In the genomic region with DNA sequence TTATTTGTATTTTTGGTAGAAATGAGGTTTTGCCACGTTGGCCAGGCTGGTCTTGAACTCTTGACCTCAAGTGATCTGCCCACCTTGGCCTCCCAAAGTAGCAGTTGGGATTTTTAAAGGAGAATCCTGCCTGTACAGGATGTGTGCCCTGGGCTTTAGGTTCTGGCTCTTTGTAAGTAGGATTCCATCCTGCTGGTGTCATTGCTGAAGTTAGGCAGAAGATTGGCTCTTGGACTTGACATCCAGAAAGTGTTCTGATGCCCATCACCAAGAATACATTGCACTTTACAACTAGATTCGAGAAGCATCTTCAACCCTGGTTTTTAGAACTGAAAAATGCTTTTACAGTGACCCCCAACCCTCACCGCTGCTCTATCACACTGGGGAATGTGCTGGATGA, we compare ENCODE assay signal across 26 cellular contexts. TPM values are rescaled to one million over a fixed set of nuclear protein-coding genes. Genes with fewer than 3 reads are reported as not detected.
"Had no signal": no experiment of that assay in that cellular context is flagged by ENCODE, and none has a peak within 500 bp of the region (broad histone marks: within the 10 kb centered on the region; RNA-seq: fewer than 3 reads in every experiment).

No MANE protein-coding gene starts in this region.

- H3K9me3 ChIP-seq: gastrocnemius medialis, ovary, psoas muscle, sigmoid colon, testis, upper lobe of right lung, uterus had no signal

- DNase-seq: dermis blood vessel endothelial cell; effector memory CD4-positive, alpha-beta T cell; gastrocnemius medialis; head of caudate nucleus; kidney; natural killer cell; occipital lobe; ovary; posterior cingulate gyrus; psoas muscle; right cardiac atrium; sigmoid colon; stimulated activated CD4-positive, alpha-beta T cell treated with anti-CD3 and anti-CD28 coated beads, Interleukin-2, amount 100 ng/mL, for 24 hours; stimulated activated CD4-positive, alpha-beta T cell treated with anti-CD3 and anti-CD28 coated beads, Interleukin-4, amount 100 ng/mL, for 24 hours; stimulated activated naive CD8-positive, alpha-beta T cell treated with anti-CD3 and anti-CD28 coated beads, Interleukin-15, Interleukin-2, amounts not matched to agents 100 U/mL and 50 U/mL, for 24 hours; substantia nigra; testis; upper lobe of right lung; uterus had no signal

- H3K4me3 ChIP-seq: coronary artery, esophagus muscularis mucosa, gastrocnemius medialis, lung, ovary, psoas muscle, sigmoid colon, testis, tibial nerve, upper lobe of right lung, uterus had no signal

- H3K27me3 ChIP-seq: ovary, testis, uterus had no signal

- H3K27ac Mint-ChIP-seq: memory B cell; natural killer cell; stimulated activated memory B cell treated with anti-CD40 and anti-IgM and Interleukin-4, amounts not matched to agents 10 μg/mL and 1 μg/mL and 100 μg/mL, for 72 hours had no signal

- H3K36me3 ChIP-seq: esophagus muscularis mucosa, gastrocnemius medialis, ovary, sigmoid colon, tibial nerve, upper lobe of right lung, uterus had no signal

- H3K27ac ChIP-seq: coronary artery, esophagus muscularis mucosa, gastrocnemius medialis, ovary, psoas muscle, sigmoid colon, testis, tibial nerve, upper lobe of right lung, uterus had no signal

- H3K4me3 Mint-ChIP-seq: memory B cell; natural killer cell; stimulated activated memory B cell treated with anti-CD40 and anti-IgM and Interleukin-4, amounts not matched to agents 10 μg/mL and 1 μg/mL and 100 μg/mL, for 72 hours had no signal

- H3K4me1 ChIP-seq: testis, uterus had no signal

- ATAC-seq: gastrocnemius medialis; left lobe of liver; natural killer cell; psoas muscle; right cardiac atrium; stimulated activated memory B cell treated with anti-CD40 and anti-IgM and Interleukin-4, amounts not matched to agents 10 μg/mL and 1 μg/mL and 100 μg/mL, for 72 hours; stimulated activated naive CD8-positive, alpha-beta T cell treated with anti-CD3 and anti-CD28 coated beads, Interleukin-15, Interleukin-2, amounts not matched to agents 100 U/mL and 50 U/mL, for 24 hours; upper lobe of right lung had no signal

- H3K36me3 Mint-ChIP-seq: memory B cell; natural killer cell; stimulated activated memory B cell treated with anti-CD40 and anti-IgM and Interleukin-4, amounts not matched to agents 10 μg/mL and 1 μg/mL and 100 μg/mL, for 72 hours had no signal

- H3K9me3 Mint-ChIP-seq: memory B cell; natural killer cell; stimulated activated memory B cell treated with anti-CD40 and anti-IgM and Interleukin-4, amounts not matched to agents 10 μg/mL and 1 μg/mL and 100 μg/mL, for 72 hours had no signal

- H3K4me1 Mint-ChIP-seq: memory B cell; natural killer cell; stimulated activated memory B cell treated with anti-CD40 and anti-IgM and Interleukin-4, amounts not matched to agents 10 μg/mL and 1 μg/mL and 100 μg/mL, for 72 hours had no signal

RNA-seq across cellular contexts. Expression of a gene that starts 4.4 kb away (rescaled TPM):
- total RNA-seq: dermis blood vessel endothelial cell, left lobe of liver, natural killer cell had no signal
